1 cellular context compared by ENCODE assay signal in genomic region chr17:27245230-27245696, GRCh38.
A peak's percentile ranks its signal among the peaks of the same experiment; 100 is the strongest.
TF ChIP-seq lines count a peak whose summit lies in the region.

No MANE protein-coding gene starts in this region.

TF ChIP-seq in IMR-90, 13 proteins besides CTCF, POLR2A, EP300 and RAD21 (continued from another document):
- TF ChIP-seq, protein P1, sequence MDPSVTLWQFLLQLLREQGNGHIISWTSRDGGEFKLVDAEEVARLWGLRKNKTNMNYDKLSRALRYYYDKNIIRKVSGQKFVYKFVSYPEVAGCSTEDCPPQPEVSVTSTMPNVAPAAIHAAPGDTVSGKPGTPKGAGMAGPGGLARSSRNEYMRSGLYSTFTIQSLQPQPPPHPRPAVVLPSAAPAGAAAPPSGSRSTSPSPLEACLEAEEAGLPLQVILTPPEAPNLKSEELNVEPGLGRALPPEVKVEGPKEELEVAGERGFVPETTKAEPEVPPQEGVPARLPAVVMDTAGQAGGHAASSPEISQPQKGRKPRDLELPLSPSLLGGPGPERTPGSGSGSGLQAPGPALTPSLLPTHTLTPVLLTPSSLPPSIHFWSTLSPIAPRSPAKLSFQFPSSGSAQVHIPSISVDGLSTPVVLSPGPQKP (IDR thresholded peaks at IDR 0.05; ENCODE audit: borderline replicate concordance, low read depth, low read length), result no peak
- TF ChIP-seq MXI1 (IDR thresholded peaks at IDR 0.05; ENCODE audit: borderline replicate concordance, low read depth, low read length), result 0 out of 2 replicates have a peak, but pooled peaks have one; percentile 43
- no peak for TF ChIP-seq MAFK (IDR thresholded peaks at IDR 0.05; ENCODE audit: low read depth, low read length)
- TF ChIP-seq CEBPB (IDR thresholded peaks at IDR 0.05; ENCODE audit: low read depth, low read length), result no peak
- TF ChIP-seq FOS (IDR thresholded peaks at IDR 0.05; ENCODE audit: low read depth, low read length), result no peak
- no peak for TF ChIP-seq BHLHE40 (IDR thresholded peaks at IDR 0.05; ENCODE audit: low read depth, low read length)
- TF ChIP-seq RFX5 (IDR thresholded peaks at IDR 0.05; ENCODE audit: low read depth, low read length), result no peak
- peak; percentile 70 for TF ChIP-seq SMC3 (IDR thresholded peaks at IDR 0.05; ENCODE audit: low read depth, low read length)
